In the genomic region with DNA sequence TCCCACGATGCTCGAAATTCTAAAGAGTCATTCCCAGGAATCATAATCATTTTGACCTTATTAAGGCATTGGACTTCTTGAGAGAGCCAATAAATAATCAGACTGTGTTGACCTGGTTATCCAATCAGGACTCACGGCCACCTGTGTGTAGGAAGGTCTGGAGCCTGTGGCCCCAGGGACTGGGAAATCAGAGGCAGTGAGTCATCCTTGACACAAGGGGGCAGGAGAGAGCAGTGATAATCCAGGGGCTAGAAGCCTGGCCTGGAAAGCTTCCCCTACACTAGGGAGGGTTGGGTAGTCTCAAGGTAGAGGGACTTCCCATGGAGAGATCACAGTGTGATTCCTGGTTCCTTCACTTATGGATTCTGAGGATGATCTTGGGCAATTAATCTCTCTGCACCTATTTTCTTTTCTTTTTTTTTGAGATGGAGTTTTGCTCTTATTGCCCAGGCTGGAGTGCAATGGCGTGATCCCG, we compare ENCODE assay signal across 8 cellular contexts. TPM values are rescaled to one million over a fixed set of nuclear protein-coding genes. Genes with fewer than 3 reads are reported as not detected.
DNase-seq lines count a peak whose midpoint lies in the region; ATAC-seq and TF ChIP-seq lines count a peak whose summit lies in the region.

No MANE protein-coding gene starts in this region.

- no peaks in the 10 kb centered on the region for H3K27me3 ChIP-seq in body of pancreas

- H3K27ac Mint-ChIP-seq in immature natural killer cell: peak overlapping the region; percentile 21 to 100 (median 78)

- H3K4me1 ChIP-seq in body of pancreas: peaks cover 22% of the 10 kb centered on the region

- H3K36me3 ChIP-seq in body of pancreas (replicated peaks in 1 of 2; ENCODE audit: insufficient read depth in 1 of 2, low read depth in 2 of 2): no peaks in the 10 kb centered on the region

- peaks cover 3 to 7% (median 7%) of the 10 kb centered on the region in 3 donors for H3K36me3 Mint-ChIP-seq in immature natural killer cell

- intact Hi-C loops in body of pancreas (cut with DNase I): loop anchor here (10.0 kb wide), 1 partner anchor 106 kb away; no protein-coding TSS in a partner anchor

- peak; percentile 63 for ATAC-seq in body of pancreas
- ATAC-seq in GM19328 (IDR thresholded peaks at IDR 0.05; ENCODE audit: unreplicated experiment): no peak

- peaks cover 75 to 89% of the 10 kb centered on the region in 2 donors for H3K4me1 Mint-ChIP-seq in immature natural killer cell

- DNase-seq in DMS53 treated with DMSO at 0.1 percent for 48 hours (lab: John Stamatoyannopoulos, UW; ENCODE audit: unreplicated experiment) (peak; percentile 46), HCEC 1CT (peak; percentile 57), NCI-H1930 (lab: John Stamatoyannopoulos, UW) (peak; percentile 29 to 48), T1000 (lab: John Stamatoyannopoulos, UW) (peak; percentile 67), body of pancreas (peak; percentile 54 to 62 (median 57)), immature natural killer cell (peak; percentile 70 to 77 (median 74))
- peak; percentile 44 for DNase-seq in stimulated activated CD4-positive, alpha-beta T cell treated with anti-CD3 and anti-CD28 coated beads, Interleukin-4, amount 100 ng/mL, for 1 hour

- H3K9me3 ChIP-seq in body of pancreas: no peaks in the 10 kb centered on the region

- H3K4me3 Mint-ChIP-seq in immature natural killer cell: peak overlapping the region in 1 of 5 donors; percentile 27

- no peaks in the 10 kb centered on the region for H3K9me3 Mint-ChIP-seq in immature natural killer cell

- H3K4me3 ChIP-seq in body of pancreas: no peak overlapping the region

- no peak for TF ChIP-seq POLR2A in body of pancreas (IDR thresholded peaks at IDR 0.05)

- no peak overlapping the region for H3K27ac ChIP-seq in body of pancreas

- WGBS in body of pancreas, 2 donors: 71 to 79% methylated on average over 5 of the region's 5 CpGs

- peak; percentile 14 to 67 (median 63) for TF ChIP-seq CTCF in body of pancreas (IDR thresholded peaks at IDR 0.05)

- H3K27me3 Mint-ChIP-seq in immature natural killer cell (ENCODE audit: low read depth in 3 of 3): peaks cover 1 to 3% (median 2%) of the 10 kb centered on the region in 3 donors

RNA-seq across cellular contexts. Expression of a gene that starts 4.7 kb away (rescaled TPM):
- total RNA-seq in body of pancreas: 1 to 10 TPM; 2.3 to 4.9 TPM
- polyA plus RNA-seq in immature natural killer cell: 10 to 100 TPM; 45.0 to 62.7 (median 54.1) TPM

RNA-seq across cellular contexts. Expression of a gene that starts 15.8 kb away (rescaled TPM):
- total RNA-seq in body of pancreas: 10 to 100 TPM in 1 of 2 donors, 1 to 10 TPM in 1; 8.6 to 10.9 TPM
- polyA plus RNA-seq in immature natural killer cell: 10 to 100 TPM in 1 of 3 donors, 1 to 10 TPM in 2; 6.0 to 14.4 (median 7.9) TPM

RNA-seq across cellular contexts. Expression of a gene that starts 50.1 kb away (rescaled TPM):
- 1 to 10 TPM; 6.6 to 6.7 TPM for total RNA-seq in body of pancreas
- 10 to 100 TPM; 11.6 to 22.7 (median 14.4) TPM for polyA plus RNA-seq in immature natural killer cell
